Comparison of ENCODE assay signal across 15 cellular contexts in genomic region chr1:64248065-64248464, GRCh38. TPM values are rescaled to one million over a fixed set of nuclear protein-coding genes. Genes with fewer than 3 reads are reported as not detected.
"Had no signal": no experiment of that assay in that cellular context is flagged by ENCODE, and none has a peak within 500 bp of the region (broad histone marks: within the 10 kb centered on the region; RNA-seq: fewer than 3 reads in every experiment).

No MANE protein-coding gene starts in this region.

- H3K4me3 ChIP-seq: esophagus squamous epithelium, left lung, sigmoid colon, suprapubic skin, upper lobe of left lung had no signal

- DNase-seq: activated CD4-positive, alpha-beta T cell treated with anti-CD3 and anti-CD28 coated beads for 36 hours; activated CD8-positive, alpha-beta memory T cell treated with anti-CD3 and anti-CD28 coated beads, Interleukin-2, amount 50 U/mL, for 48 hours; activated CD8-positive, alpha-beta T cell treated with anti-CD3 and anti-CD28 coated beads for 36 hours; activated naive CD4-positive, alpha-beta T cell; activated naive CD8-positive, alpha-beta T cell treated with anti-CD3 and anti-CD28 coated beads, Interleukin-2, amount 50 U/mL, for 24 hours; esophagus squamous epithelium; foreskin fibroblast; islet precursor cell; left lung; sigmoid colon; stimulated activated CD4-positive, alpha-beta T cell treated with anti-CD3 and anti-CD28 coated beads, Interleukin-12 subunit alpha, Interleukin-12 subunit beta, amount 100 ng/mL, for 4 hours; stimulated activated naive CD8-positive, alpha-beta T cell treated with anti-CD3 and anti-CD28 coated beads, Interleukin-15, Interleukin-2, amounts not matched to agents 100 U/mL and 50 U/mL, for 24 hours; upper lobe of left lung had no signal

- H3K4me1 ChIP-seq: left lung, suprapubic skin had no signal

- H3K36me3 ChIP-seq: esophagus squamous epithelium, left lung, sigmoid colon, suprapubic skin, upper lobe of left lung had no signal

- H3K27me3 ChIP-seq: sigmoid colon, suprapubic skin, upper lobe of left lung had no signal

- ATAC-seq: activated CD4-positive, alpha-beta T cell treated with anti-CD3 and anti-CD28 coated beads for 36 hours; activated CD8-positive, alpha-beta T cell treated with anti-CD3 and anti-CD28 coated beads for 36 hours; activated naive CD8-positive, alpha-beta T cell treated with anti-CD3 and anti-CD28 coated beads, Interleukin-2, amount 50 U/mL, for 24 hours; left lung; natural killer cell treated with Interleukin-12 subunit alpha and Interleukin-12 subunit beta and Interleukin-15 and Interleukin-18, amount 100 ng/mL, for 72 hours; stimulated activated naive CD8-positive, alpha-beta T cell treated with anti-CD3 and anti-CD28 coated beads, Interleukin-15, Interleukin-2, amounts not matched to agents 100 U/mL and 50 U/mL, for 24 hours had no signal

- H3K9me3 ChIP-seq: esophagus squamous epithelium, left lung, sigmoid colon, suprapubic skin, upper lobe of left lung had no signal

- H3K27ac ChIP-seq: esophagus squamous epithelium, left lung, sigmoid colon, suprapubic skin, upper lobe of left lung had no signal

RNA-seq across cellular contexts. Expression of gene UBE2U, which starts 44.6 kb away (rescaled TPM):
- polyA plus RNA-seq: sigmoid colon had no signal
